In genomic region chr2:101330253-101330921, GRCh38 we compare ENCODE assay signal across 8 cellular contexts. TPM values are rescaled to one million over a fixed set of nuclear protein-coding genes. Genes with fewer than 3 reads are reported as not detected.
DNase-seq lines count a peak whose midpoint lies in the region; ATAC-seq, FAIRE-seq and TF ChIP-seq lines count a peak whose summit lies in the region.
"Had no signal": no experiment of that assay in that cellular context is flagged by ENCODE, and none has a peak within 500 bp of the region (broad histone marks: within the 10 kb centered on the region; RNA-seq: fewer than 3 reads in every experiment).

No MANE protein-coding gene starts in this region.

- in situ Hi-C loops in ACHN (cut with HindIII; ENCODE audit: low pct_ligation_motif_present, low pct_unique_long_range_greater_than_20kb, low sequenced_read_pairs): no loop called here

- H3K4me1 Mint-ChIP-seq in T-helper 17 cell: peaks cover 22% of the 10 kb centered on the region

- H3K4me3 ChIP-seq in bronchial epithelial cell (ENCODE audit: low read depth, low read length) (no peak overlapping the region), lower lobe of right lung (no peak overlapping the region)

- no peak overlapping the region for H3K27ac Mint-ChIP-seq in T-helper 17 cell

- peak; percentile 50 for ATAC-seq in T-helper 17 cell
- peak; percentile 31 to 65 for ATAC-seq in lower lobe of right lung
- ATAC-seq in HG03442 (IDR thresholded peaks at IDR 0.05; ENCODE audit: unreplicated experiment): no peak
- no peak for ATAC-seq in HG02885 (IDR thresholded peaks at IDR 0.05; ENCODE audit: poor library complexity, unreplicated experiment)

- peak; percentile 58 for FAIRE-seq in bronchial epithelial cell (lab: Jason Lieb, UNC)

- H3K36me3 ChIP-seq in bronchial epithelial cell (ENCODE audit: control insufficient read depth, insufficient read depth, low read length) (no peaks in the 10 kb centered on the region), lower lobe of right lung (no peaks in the 10 kb centered on the region)

- no peaks in the 10 kb centered on the region for H3K36me3 Mint-ChIP-seq in T-helper 17 cell (ENCODE audit: low read depth)

- H3K27ac ChIP-seq in lower lobe of right lung: peak overlapping the region; percentile 53
- H3K27ac ChIP-seq in temporal lobe (ENCODE audit: low read depth, low read length): peak overlapping the region; percentile 53

- H3K4me3 Mint-ChIP-seq in T-helper 17 cell: peak overlapping the region; percentile 55

- DNase-seq in T-helper 17 cell (no peak), bronchial epithelial cell (ENCODE audit: low read depth) (no peak), lower lobe of right lung (peak; percentile 68), ACHN (no peak)
- DNase-seq: NCI-H226 had no signal

- intact Hi-C loops in lower lobe of right lung (cut with DNase I): no loop called here

- TF ChIP-seq CTCF in bronchial epithelial cell (IDR thresholded peaks at IDR 0.05; ENCODE audit: insufficient read depth, low read length, severe bottlenecking) (no peak), lower lobe of right lung (IDR thresholded peaks at IDR 0.05) (no peak)

- H3K27me3 ChIP-seq in bronchial epithelial cell (ENCODE audit: control insufficient read depth, insufficient read depth, low read length): no peaks in the 10 kb centered on the region
- H3K27me3 ChIP-seq in lower lobe of right lung (ENCODE audit: low read depth): no peaks in the 10 kb centered on the region

- H3K4me1 ChIP-seq in lower lobe of right lung: peaks cover 40% of the 10 kb centered on the region

- no peaks in the 10 kb centered on the region for H3K27me3 Mint-ChIP-seq in T-helper 17 cell

- H3K9me3 ChIP-seq in T-helper 17 cell (ENCODE audit: control insufficient read depth, low read length, poor library complexity, severe bottlenecking) (no peaks in the 10 kb centered on the region), lower lobe of right lung (peaks cover 4% of the 10 kb centered on the region)

RNA-seq across cellular contexts. Expression of gene RNF149, which starts 21.9 kb away (rescaled TPM):
- 100 to 1,000 TPM; 180 to 185 TPM for total RNA-seq in T-helper 17 cell
- total RNA-seq in bronchial epithelial cell: 113 and 120 TPM in 2 replicates
- 158 TPM for total RNA-seq in lower lobe of right lung
- 33.9 TPM for total RNA-seq in temporal lobe

RNA-seq across cellular contexts. Expression of gene CREG2, which starts 56.9 kb away (rescaled TPM):
- total RNA-seq in T-helper 17 cell (under 1 TPM; 0.30 to 0.39 TPM), bronchial epithelial cell (0.26 and 0.38 TPM in 2 replicates), lower lobe of right lung (not detected), temporal lobe (8.1 TPM)

Comparison
In these comparisons a context has a peak if more than half of its experiments do, and no peak if none do; other contexts are left out.
1. ATAC-seq: peak in T-helper 17 cell (single experiment) and lower lobe of right lung (2 of 2); none in HG03442 (single experiment) and HG02885 (single experiment).